Comparison of ENCODE assay signal across 25 cellular contexts in genomic region chr17:6508026-6508425, GRCh38. TPM values are rescaled to one million over a fixed set of nuclear protein-coding genes. Genes with fewer than 3 reads are reported as not detected.
A peak's percentile ranks its signal among the peaks of the same experiment; 100 is the strongest.
DNase-seq lines count a peak whose midpoint lies in the region; FAIRE-seq and TF ChIP-seq lines count a peak whose summit lies in the region.
"Had no signal": no experiment of that assay in that cellular context is flagged by ENCODE, and none has a peak within 500 bp of the region (broad histone marks: within the 10 kb centered on the region; RNA-seq: fewer than 3 reads in every experiment).

No MANE protein-coding gene starts in this region.

- no peaks in the 10 kb centered on the region for H3K27me3 ChIP-seq in stomach smooth muscle (ENCODE audit: control insufficient read depth in 1 of 2, insufficient read depth in 2 of 2, low read length in 2 of 2)
- H3K27me3 ChIP-seq: BLaER1 treated with 17β-estradiol and CSF1 and Interleukin-3, amounts not matched to agents 10 nM and 100 nM had no signal

- no peaks in the 10 kb centered on the region for H3K36me3 Mint-ChIP-seq in HFFc6 (ENCODE audit: low read depth)
- H3K36me3 Mint-ChIP-seq in chondrocyte (ENCODE audit: low read depth), result no peaks in the 10 kb centered on the region

- no peak overlapping the region for H3K9ac ChIP-seq in kidney (ENCODE audit: low read length in 2 of 2)
- H3K9ac ChIP-seq in stomach smooth muscle (ENCODE audit: low read length in 2 of 2), result no peak overlapping the region
- H3K9ac ChIP-seq: BLaER1 treated with 17β-estradiol and CSF1 and Interleukin-3, amounts not matched to agents 10 nM and 100 nM had no signal

- H3K9me3 ChIP-seq in kidney (ENCODE audit: control insufficient read depth in 1 of 2, low read length in 2 of 2) (no peaks in the 10 kb centered on the region), stomach smooth muscle (ENCODE audit: control insufficient read depth in 2 of 2, low read length in 2 of 2) (no peaks in the 10 kb centered on the region)
- H3K9me3 ChIP-seq: BLaER1 treated with 17β-estradiol and CSF1 and Interleukin-3, amounts not matched to agents 10 nM and 100 nM; heart left ventricle; neutrophil; tibial artery had no signal

- no peaks in the 10 kb centered on the region for H3K36me3 ChIP-seq in kidney (ENCODE audit: control insufficient read depth in 1 of 2, insufficient read depth in 2 of 2, low read length in 2 of 2)
- peaks cover 0 to 4% of the 10 kb centered on the region in 2 donors for H3K36me3 ChIP-seq in stomach smooth muscle (ENCODE audit: control insufficient read depth in 2 of 2, insufficient read depth in 2 of 2, low read length in 2 of 2)
- H3K36me3 ChIP-seq: BLaER1 treated with 17β-estradiol and CSF1 and Interleukin-3, amounts not matched to agents 10 nM and 100 nM; heart left ventricle; neutrophil; tibial artery had no signal

- H3K4me1 Mint-ChIP-seq in HFFc6 (ENCODE audit: low read depth), result peaks cover 11% of the 10 kb centered on the region
- H3K4me1 Mint-ChIP-seq in chondrocyte (ENCODE audit: low read depth), result peaks cover 28% of the 10 kb centered on the region
- H3K4me1 Mint-ChIP-seq: activated naive CD8-positive, alpha-beta T cell treated with anti-CD3 and anti-CD28 coated beads, Interleukin-2, amount 50 U/mL, for 24 hours; stimulated activated naive CD8-positive, alpha-beta T cell treated with anti-CD3 and anti-CD28 coated beads, Interleukin-15, amount 100 ng/mL, for 72 hours had no signal

- H3K4me3 Mint-ChIP-seq in HFFc6, result peak overlapping the region; percentile 69
- H3K4me3 Mint-ChIP-seq in chondrocyte (ENCODE audit: unreplicated experiment), result no peak overlapping the region
- H3K4me3 Mint-ChIP-seq: activated naive CD8-positive, alpha-beta T cell treated with anti-CD3 and anti-CD28 coated beads, Interleukin-2, amount 50 U/mL, for 24 hours; activated T-cell treated with anti-CD3 and anti-CD28 coated beads, Interleukin-2, amount 50 U/mL, for 24 hours; stimulated activated naive CD8-positive, alpha-beta T cell treated with anti-CD3 and anti-CD28 coated beads, Interleukin-15, amount 100 ng/mL, for 72 hours had no signal

- FAIRE-seq in kidney (lab: Jason Lieb, UNC) (no peak), frontal cortex (lab: Jason Lieb, UNC) (no peak)

- no peak for TF ChIP-seq CTCF in HFFc6 (IDR thresholded peaks at IDR 0.05)
- no peak for TF ChIP-seq CTCF in chondrocyte (IDR thresholded peaks at IDR 0.05)
- TF ChIP-seq CTCF in kidney (IDR thresholded peaks at IDR 0.05; ENCODE audit: borderline replicate concordance, extremely low read depth, insufficient read depth), result no peak

- H3K4me3 ChIP-seq in kidney (ENCODE audit: low read length in 2 of 2) (no peak overlapping the region), stomach smooth muscle (ENCODE audit: low read length in 2 of 2) (no peak overlapping the region)
- H3K4me3 ChIP-seq: BLaER1 treated with 17β-estradiol and CSF1 and Interleukin-3, amounts not matched to agents 10 nM and 100 nM; heart left ventricle; tibial artery had no signal

- peaks cover 0 to 6% of the 10 kb centered on the region in 2 donors for H3K4me1 ChIP-seq in kidney (ENCODE audit: control insufficient read depth in 1 of 2, insufficient read depth in 1 of 2, low read depth in 1 of 2, low read length in 2 of 2)
- peaks cover 45% of the 10 kb centered on the region for H3K4me1 ChIP-seq in stomach smooth muscle (ENCODE audit: control insufficient read depth, insufficient read depth, low read length)
- H3K4me1 ChIP-seq: heart left ventricle had no signal

- intact Hi-C loops in kidney (cut with DNase I), result no loop called here

- H3K9me3 Mint-ChIP-seq in HFFc6, result no peaks in the 10 kb centered on the region
- H3K9me3 Mint-ChIP-seq in chondrocyte (ENCODE audit: low read depth), result no peaks in the 10 kb centered on the region
- H3K9me3 Mint-ChIP-seq: activated naive CD8-positive, alpha-beta T cell treated with anti-CD3 and anti-CD28 coated beads, Interleukin-2, amount 50 U/mL, for 24 hours; activated T-cell treated with anti-CD3 and anti-CD28 coated beads, Interleukin-2, amount 50 U/mL, for 24 hours; stimulated activated naive CD8-positive, alpha-beta T cell treated with anti-CD3 and anti-CD28 coated beads, Interleukin-15, amount 100 ng/mL, for 72 hours had no signal

- H3K27ac Mint-ChIP-seq in HFFc6 (0 out of 2 replicates have a peak overlapping the region, but pooled peaks have one; percentile 67), chondrocyte (ENCODE audit: unreplicated experiment) (peak overlapping the region; percentile 90)
- H3K27ac Mint-ChIP-seq: activated naive CD8-positive, alpha-beta T cell treated with anti-CD3 and anti-CD28 coated beads, Interleukin-2, amount 50 U/mL, for 24 hours; activated T-cell treated with anti-CD3 and anti-CD28 coated beads, Interleukin-2, amount 50 U/mL, for 24 hours; progenitor cell of endocrine pancreas had no signal

- H3K27me3 Mint-ChIP-seq in HFFc6 (ENCODE audit: insufficient read depth) (peaks cover 6% of the 10 kb centered on the region), chondrocyte (ENCODE audit: low read depth) (no peaks in the 10 kb centered on the region)
- H3K27me3 Mint-ChIP-seq: activated naive CD8-positive, alpha-beta T cell treated with anti-CD3 and anti-CD28 coated beads, Interleukin-2, amount 50 U/mL, for 24 hours; stimulated activated naive CD8-positive, alpha-beta T cell treated with anti-CD3 and anti-CD28 coated beads, Interleukin-15, amount 100 ng/mL, for 72 hours had no signal

- H3K27ac ChIP-seq in kidney (ENCODE audit: low read depth in 2 of 2, low read length in 2 of 2), result no peak overlapping the region
- peak overlapping the region; percentile 55 for H3K27ac ChIP-seq in stomach smooth muscle (ENCODE audit: low read length)
- H3K27ac ChIP-seq: BLaER1 treated with 17β-estradiol and CSF1 and Interleukin-3, amounts not matched to agents 10 nM and 100 nM; neutrophil; VCaP had no signal

- DNase-seq in HFFc6 (no peak), chondrocyte (ENCODE audit: low spot score) (no peak), kidney (peak; percentile 22), NCI-H1105 (lab: John Stamatoyannopoulos, UW) (no peak), frontal cortex (ENCODE audit: low spot score in 2 of 2) (no peak), NCI-H345 treated with DMSO at 0.1 percent for 48 hours (lab: John Stamatoyannopoulos, UW; ENCODE audit: unreplicated experiment) (no peak)
- DNase-seq: activated CD4-positive, alpha-beta T cell treated with anti-CD3 and anti-CD28 coated beads for 48 hours; activated gamma-delta T cell treated with Interleukin-2 at 50 U/mL for 16 hours; activated naive CD8-positive, alpha-beta T cell treated with anti-CD3 and anti-CD28 coated beads, Interleukin-2, amount 50 U/mL, for 24 hours; activated T-cell treated with anti-CD3 and anti-CD28 coated beads, Interleukin-2, amount 50 U/mL, for 24 hours; cerebellar nuclear complex; COR-L47; DMS79; GDM1; H7; heart left ventricle; NCI-H1417; NCI-H2081; stimulated activated naive CD8-positive, alpha-beta T cell treated with anti-CD3 and anti-CD28 coated beads, Interleukin-15, amount 100 ng/mL, for 72 hours had no signal

RNA-seq across cellular contexts. Expression of gene PITPNM3, which starts 48.3 kb away (rescaled TPM):
- 1 to 10 TPM in 4 of 6 experiments, under 1 TPM in 2; 0.94 to 1.1 (median 1.0) TPM for total RNA-seq in HFFc6 (2021; fragmentation: NEBNext Ultra II Directional; extraction: Animal tissue kit (Norgen Biotek cat#: 25700))
- total RNA-seq in chondrocyte (5.3 to 5.7 TPM (median 5.5 TPM) in 3 replicates), kidney (9.1 TPM), frontal cortex (10.6 TPM)
- 1.8 TPM for polyA plus RNA-seq in kidney (ENCODE audit: insufficient read depth, low read depth, low replicate concordance)
